ENCODE assay signal across 1 cellular context in the genomic region with DNA sequence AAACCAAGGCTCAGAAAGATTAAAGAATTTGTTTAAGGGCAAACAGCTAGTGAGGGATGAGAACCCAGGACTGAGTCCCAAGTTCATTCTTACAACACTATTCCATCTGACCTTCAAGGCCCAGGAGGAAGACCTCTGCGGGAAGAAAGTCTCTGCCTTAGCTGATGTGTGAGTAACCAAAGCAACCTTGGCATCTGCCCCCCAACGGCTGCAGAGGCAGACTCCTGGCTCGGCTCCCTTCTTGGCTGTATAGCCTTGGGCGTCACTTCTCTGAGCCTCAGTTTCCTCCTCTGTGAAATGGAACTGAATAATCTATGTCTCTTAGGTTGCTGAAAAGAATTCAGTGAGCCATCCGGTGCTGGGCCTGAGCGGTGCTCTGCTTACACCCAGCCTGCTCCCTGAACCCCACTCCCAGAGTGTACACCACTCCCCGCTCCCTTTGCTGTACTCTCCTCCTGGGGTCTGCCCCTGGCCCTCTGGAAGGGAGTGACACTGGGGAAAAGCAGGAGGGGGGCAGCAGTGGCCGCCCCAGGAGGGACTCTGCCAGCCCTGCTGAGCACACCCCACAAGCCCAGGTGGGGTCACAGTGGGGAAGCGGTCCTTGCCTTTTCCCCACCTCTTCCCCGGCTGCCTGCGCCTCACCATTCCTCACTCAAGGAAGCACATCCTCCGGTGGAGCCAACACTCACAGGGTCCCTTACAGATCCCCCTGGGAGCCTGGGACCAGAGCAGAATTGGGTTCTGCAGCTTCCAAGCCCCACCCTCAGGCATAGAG.
TF ChIP-seq lines count a peak whose summit lies in the region.

No MANE protein-coding gene starts in this region.

TF ChIP-seq in HepG2, 621 proteins besides CTCF, POLR2A, EP300 and RAD21:
- TF ChIP-seq, protein P1, sequence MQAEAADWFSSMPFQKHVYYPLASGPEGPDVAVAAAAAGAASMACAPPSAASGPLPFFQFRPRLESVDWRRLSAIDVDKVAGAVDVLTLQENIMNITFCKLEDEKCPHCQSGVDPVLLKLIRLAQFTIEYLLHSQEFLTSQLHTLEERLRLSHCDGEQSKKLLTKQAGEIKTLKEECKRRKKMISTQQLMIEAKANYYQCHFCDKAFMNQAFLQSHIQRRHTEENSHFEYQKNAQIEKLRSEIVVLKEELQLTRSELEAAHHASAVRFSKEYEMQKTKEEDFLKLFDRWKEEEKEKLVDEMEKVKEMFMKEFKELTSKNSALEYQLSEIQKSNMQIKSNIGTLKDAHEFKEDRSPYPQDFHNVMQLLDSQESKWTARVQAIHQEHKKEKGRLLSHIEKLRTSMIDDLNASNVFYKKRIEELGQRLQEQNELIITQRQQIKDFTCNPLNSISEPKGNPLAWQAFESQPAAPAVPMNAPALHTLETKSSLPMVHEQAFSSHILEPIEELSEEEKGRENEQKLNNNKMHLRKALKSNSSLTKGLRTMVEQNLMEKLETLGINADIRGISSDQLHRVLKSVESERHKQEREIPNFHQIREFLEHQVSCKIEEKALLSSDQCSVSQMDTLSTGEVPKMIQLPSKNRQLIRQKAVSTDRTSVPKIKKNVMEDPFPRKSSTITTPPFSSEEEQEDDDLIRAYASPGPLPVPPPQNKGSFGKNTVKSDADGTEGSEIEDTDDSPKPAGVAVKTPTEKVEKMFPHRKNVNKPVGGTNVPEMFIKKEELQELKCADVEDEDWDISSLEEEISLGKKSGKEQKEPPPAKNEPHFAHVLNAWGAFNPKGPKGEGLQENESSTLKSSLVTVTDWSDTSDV (CRISPR knock-in tag; IDR thresholded peaks at IDR 0.05) = no peak
- TF ChIP-seq ZNF629 (CRISPR knock-in tag; conservative IDR thresholded peaks at IDR 0.05) = peak; percentile 44; the same call in 1 of the 2 replicates
